In genomic region chr5:136174021-136174659, GRCh38 we compare ENCODE assay signal across 8 cellular contexts. TPM values are rescaled to one million over a fixed set of nuclear protein-coding genes. Genes with fewer than 3 reads are reported as not detected.
DNase-seq lines count a peak whose midpoint lies in the region; ATAC-seq and TF ChIP-seq lines count a peak whose summit lies in the region.

No MANE protein-coding gene starts in this region.

- TF ChIP-seq CTCF in gastroesophageal sphincter (IDR thresholded peaks at IDR 0.05), result peak; percentile 9 to 62 (median 52)

- no peaks in the 10 kb centered on the region for H3K9me3 ChIP-seq in gastroesophageal sphincter

- peak; percentile 34 for DNase-seq in COLO829 (ENCODE audit: low spot score)
- DNase-seq in HS-27A (ENCODE audit: low read depth), result peak; percentile 8
- DNase-seq in SKM-1 (lab: John Stamatoyannopoulos, UW; ENCODE audit: unreplicated experiment), result peak; percentile 10
- DNase-seq in smooth muscle cell of the brain vasculature (ENCODE audit: low read depth, low spot score), result peak; percentile 21
- DNase-seq in activated naive CD4-positive, alpha-beta T cell treated with anti-CD3 and anti-CD28 coated beads, Interleukin-2, amount 50 U/mL, for 16 hours, result no peak
- DNase-seq in central memory CD4-positive, alpha-beta T cell, result no peak

- 72 to 82% methylated on average over 2 of the region's 2 CpGs for WGBS in gastroesophageal sphincter (ENCODE audit: low coverage in 1 of 2), 2 donors

- H3K27me3 ChIP-seq in gastroesophageal sphincter, result no peaks in the 10 kb centered on the region

- no peak for TF ChIP-seq POLR2A in gastroesophageal sphincter (IDR thresholded peaks at IDR 0.05)

- TF ChIP-seq EP300 in gastroesophageal sphincter (IDR thresholded peaks at IDR 0.05), result no peak

- ATAC-seq in GM18909 (IDR thresholded peaks at IDR 0.05; ENCODE audit: poor library complexity, unreplicated experiment) (peak; percentile 81), gastroesophageal sphincter (no peak)

- no peak overlapping the region for H3K27ac ChIP-seq in gastroesophageal sphincter

- H3K4me3 ChIP-seq in gastroesophageal sphincter, result no peak overlapping the region

- peaks cover 6 to 59% of the 10 kb centered on the region in 2 donors for H3K36me3 ChIP-seq in gastroesophageal sphincter

- H3K4me1 ChIP-seq in gastroesophageal sphincter, result peaks cover 0 to 7% (median 0%) of the 10 kb centered on the region in 3 donors

RNA-seq across cellular contexts. Expression of gene SMIM32, which starts 18.8 kb away (rescaled TPM):
- total RNA-seq in gastroesophageal sphincter, result not detected

RNA-seq across cellular contexts. Expression of gene SMAD5, which starts 41.5 kb away (rescaled TPM):
- total RNA-seq in gastroesophageal sphincter, result 10 to 100 TPM; 35.6 to 62.7 (median 51.7) TPM

Comparison
In these comparisons a context has a peak if more than half of its experiments do, and no peak if none do; other contexts are left out.
1. DNase-seq: peak in COLO829 (single experiment), HS-27A (single experiment), SKM-1 (single experiment) and smooth muscle cell of the brain vasculature (single experiment); none in activated naive CD4-positive, alpha-beta T cell treated with anti-CD3 and anti-CD28 coated beads, Interleukin-2, amount 50 U/mL, for 16 hours (single experiment) and central memory CD4-positive, alpha-beta T cell (single experiment).